1 cellular context compared by ENCODE assay signal in the genomic region with DNA sequence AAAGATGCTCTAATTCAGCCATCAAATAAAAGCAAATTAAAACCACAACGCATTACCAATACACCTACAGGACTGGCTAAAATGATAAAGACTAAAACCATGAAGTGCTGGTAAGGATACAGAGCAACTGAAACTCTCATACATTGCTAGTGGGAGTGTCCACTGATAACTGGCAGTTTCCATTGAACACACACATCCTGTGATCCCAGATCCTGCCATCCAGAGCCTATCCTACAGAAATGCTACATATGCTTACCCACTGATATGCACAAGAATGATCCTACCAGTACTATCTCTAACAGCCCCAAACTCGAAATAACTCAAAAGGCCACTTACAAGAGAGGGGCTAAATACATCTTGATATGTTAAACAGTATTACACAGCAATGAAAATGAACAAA.
TF ChIP-seq lines count a peak whose summit lies in the region.

No MANE protein-coding gene starts in this region.

TF ChIP-seq in K562, 482 proteins besides CTCF, POLR2A, EP300 and RAD21 (continued from another document):
- no peak for TF ChIP-seq ZC3H8 (IDR thresholded peaks at IDR 0.05)
- TF ChIP-seq ETV6 (IDR thresholded peaks at IDR 0.05; ENCODE audit: borderline replicate concordance in 1 of 2, low read depth in 2 of 2, low read length in 1 of 2), result no peak
- no peak for TF ChIP-seq ETV6 (CRISPR knock-in tag; IDR thresholded peaks at IDR 0.05; ENCODE audit: borderline replicate concordance)
- TF ChIP-seq, protein P1, sequence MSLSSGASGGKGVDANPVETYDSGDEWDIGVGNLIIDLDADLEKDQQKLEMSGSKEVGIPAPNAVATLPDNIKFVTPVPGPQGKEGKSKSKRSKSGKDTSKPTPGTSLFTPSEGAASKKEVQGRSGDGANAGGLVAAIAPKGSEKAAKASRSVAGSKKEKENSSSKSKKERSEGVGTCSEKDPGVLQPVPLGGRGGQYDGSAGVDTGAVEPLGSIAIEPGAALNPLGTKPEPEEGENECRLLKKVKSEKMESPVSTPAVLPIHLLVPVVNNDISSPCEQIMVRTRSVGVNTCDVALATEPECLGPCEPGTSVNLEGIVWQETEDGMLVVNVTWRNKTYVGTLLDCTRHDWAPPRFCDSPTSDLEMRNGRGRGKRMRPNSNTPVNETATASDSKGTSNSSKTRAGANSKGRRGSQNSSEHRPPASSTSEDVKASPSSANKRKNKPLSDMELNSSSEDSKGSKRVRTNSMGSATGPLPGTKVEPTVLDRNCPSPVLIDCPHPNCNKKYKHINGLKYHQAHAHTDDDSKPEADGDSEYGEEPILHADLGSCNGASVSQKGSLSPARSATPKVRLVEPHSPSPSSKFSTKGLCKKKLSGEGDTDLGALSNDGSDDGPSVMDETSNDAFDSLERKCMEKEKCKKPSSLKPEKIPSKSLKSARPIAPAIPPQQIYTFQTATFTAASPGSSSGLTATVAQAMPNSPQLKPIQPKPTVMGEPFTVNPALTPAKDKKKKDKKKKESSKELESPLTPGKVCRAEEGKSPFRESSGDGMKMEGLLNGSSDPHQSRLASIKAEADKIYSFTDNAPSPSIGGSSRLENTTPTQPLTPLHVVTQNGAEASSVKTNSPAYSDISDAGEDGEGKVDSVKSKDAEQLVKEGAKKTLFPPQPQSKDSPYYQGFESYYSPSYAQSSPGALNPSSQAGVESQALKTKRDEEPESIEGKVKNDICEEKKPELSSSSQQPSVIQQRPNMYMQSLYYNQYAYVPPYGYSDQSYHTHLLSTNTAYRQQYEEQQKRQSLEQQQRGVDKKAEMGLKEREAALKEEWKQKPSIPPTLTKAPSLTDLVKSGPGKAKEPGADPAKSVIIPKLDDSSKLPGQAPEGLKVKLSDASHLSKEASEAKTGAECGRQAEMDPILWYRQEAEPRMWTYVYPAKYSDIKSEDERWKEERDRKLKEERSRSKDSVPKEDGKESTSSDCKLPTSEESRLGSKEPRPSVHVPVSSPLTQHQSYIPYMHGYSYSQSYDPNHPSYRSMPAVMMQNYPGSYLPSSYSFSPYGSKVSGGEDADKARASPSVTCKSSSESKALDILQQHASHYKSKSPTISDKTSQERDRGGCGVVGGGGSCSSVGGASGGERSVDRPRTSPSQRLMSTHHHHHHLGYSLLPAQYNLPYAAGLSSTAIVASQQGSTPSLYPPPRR (CRISPR knock-in tag; IDR thresholded peaks at IDR 0.05; ENCODE audit: borderline replicate concordance), result no peak
- TF ChIP-seq TAL1 (IDR thresholded peaks at IDR 0.05), result peak; percentile 55
- TF ChIP-seq ZSCAN29 (IDR thresholded peaks at IDR 0.05), result no peak
- TF ChIP-seq, protein P2, sequence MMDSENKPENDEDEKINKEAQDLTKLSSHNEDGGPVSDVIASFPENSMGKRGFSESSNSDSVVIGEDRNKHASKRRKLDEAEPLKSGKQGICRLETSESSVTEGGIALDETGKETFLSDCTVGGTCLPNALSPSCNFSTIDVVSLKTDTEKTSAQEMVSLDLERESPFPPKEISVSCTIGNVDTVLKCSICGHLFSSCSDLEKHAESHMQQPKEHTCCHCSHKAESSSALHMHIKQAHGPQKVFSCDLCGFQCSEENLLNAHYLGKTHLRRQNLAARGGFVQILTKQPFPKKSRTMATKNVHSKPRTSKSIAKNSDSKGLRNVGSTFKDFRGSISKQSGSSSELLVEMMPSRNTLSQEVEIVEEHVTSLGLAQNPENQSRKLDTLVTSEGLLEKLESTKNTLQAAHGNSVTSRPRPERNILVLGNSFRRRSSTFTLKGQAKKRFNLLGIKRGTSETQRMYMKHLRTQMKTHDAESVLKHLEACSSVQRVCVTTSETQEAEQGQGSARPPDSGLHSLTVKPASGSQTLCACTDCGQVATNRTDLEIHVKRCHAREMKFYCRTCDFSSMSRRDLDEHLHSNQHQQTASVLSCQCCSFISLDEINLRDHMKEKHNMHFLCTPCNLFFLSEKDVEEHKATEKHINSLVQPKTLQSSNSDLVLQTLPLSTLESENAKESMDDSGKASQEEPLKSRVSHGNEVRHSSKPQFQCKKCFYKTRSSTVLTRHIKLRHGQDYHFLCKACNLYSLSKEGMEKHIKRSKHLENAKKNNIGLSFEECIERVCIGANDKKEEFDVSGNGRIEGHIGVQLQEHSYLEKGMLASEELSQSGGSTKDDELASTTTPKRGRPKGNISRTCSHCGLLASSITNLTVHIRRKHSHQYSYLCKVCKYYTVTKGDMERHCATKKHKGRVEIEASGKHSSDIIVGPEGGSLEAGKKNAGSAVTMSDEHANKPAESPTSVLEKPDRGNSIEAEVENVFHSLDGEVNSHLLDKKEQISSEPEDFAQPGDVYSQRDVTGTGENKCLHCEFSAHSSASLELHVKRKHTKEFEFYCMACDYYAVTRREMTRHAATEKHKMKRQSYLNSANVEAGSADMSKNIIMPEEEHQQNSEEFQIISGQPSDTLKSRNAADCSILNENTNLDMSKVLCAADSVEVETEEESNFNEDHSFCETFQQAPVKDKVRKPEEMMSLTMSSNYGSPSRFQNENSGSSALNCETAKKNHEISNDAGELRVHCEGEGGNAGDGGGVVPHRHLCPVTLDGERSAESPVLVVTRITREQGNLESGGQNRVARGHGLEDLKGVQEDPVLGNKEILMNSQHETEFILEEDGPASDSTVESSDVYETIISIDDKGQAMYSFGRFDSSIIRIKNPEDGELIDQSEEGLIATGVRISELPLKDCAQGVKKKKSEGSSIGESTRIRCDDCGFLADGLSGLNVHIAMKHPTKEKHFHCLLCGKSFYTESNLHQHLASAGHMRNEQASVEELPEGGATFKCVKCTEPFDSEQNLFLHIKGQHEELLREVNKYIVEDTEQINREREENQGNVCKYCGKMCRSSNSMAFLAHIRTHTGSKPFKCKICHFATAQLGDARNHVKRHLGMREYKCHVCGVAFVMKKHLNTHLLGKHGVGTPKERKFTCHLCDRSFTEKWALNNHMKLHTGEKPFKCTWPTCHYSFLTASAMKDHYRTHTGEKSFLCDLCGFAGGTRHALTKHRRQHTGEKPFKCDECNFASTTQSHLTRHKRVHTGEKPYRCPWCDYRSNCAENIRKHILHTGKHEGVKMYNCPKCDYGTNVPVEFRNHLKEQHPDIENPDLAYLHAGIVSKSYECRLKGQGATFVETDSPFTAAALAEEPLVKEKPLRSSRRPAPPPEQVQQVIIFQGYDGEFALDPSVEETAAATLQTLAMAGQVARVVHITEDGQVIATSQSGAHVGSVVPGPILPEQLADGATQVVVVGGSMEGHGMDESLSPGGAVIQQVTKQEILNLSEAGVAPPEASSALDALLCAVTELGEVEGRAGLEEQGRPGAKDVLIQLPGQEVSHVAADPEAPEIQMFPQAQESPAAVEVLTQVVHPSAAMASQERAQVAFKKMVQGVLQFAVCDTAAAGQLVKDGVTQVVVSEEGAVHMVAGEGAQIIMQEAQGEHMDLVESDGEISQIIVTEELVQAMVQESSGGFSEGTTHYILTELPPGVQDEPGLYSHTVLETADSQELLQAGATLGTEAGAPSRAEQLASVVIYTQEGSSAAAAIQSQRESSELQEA (IDR thresholded peaks at IDR 0.05; ENCODE audit: low read depth), result no peak
- no peak for TF ChIP-seq MYC (IDR thresholded peaks at IDR 0.05; ENCODE audit: low read depth, low read length)
- TF ChIP-seq MYC (CRISPR knock-in tag; IDR thresholded peaks at IDR 0.05; ENCODE audit: borderline replicate concordance, low read depth), result no peak
- TF ChIP-seq CHCHD3 (CRISPR knock-in tag; IDR thresholded peaks at IDR 0.05), result no peak
- TF ChIP-seq NCOR1 (IDR thresholded peaks at IDR 0.05), result peak; percentile 61
- peak; percentile 79 for TF ChIP-seq MIER1 (IDR thresholded peaks at IDR 0.05; ENCODE audit: low read depth)
- TF ChIP-seq, protein P3, sequence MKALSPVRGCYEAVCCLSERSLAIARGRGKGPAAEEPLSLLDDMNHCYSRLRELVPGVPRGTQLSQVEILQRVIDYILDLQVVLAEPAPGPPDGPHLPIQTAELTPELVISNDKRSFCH (CRISPR knock-in tag; IDR thresholded peaks at IDR 0.05), result no peak
- TF ChIP-seq, protein P3 (tag; IDR thresholded peaks at IDR 0.05), result 0 out of 2 replicates have a peak, but pooled peaks have one; percentile 62
- TF ChIP-seq ZNF140 (CRISPR knock-in tag; IDR thresholded peaks at IDR 0.05), result no peak
- no peak for TF ChIP-seq L3MBTL2 (IDR thresholded peaks at IDR 0.05)
- TF ChIP-seq PHB2 (IDR thresholded peaks at IDR 0.05; ENCODE audit: low read depth), result no peak
- no peak for TF ChIP-seq ZNF408 (CRISPR knock-in tag; IDR thresholded peaks at IDR 0.05; ENCODE audit: low read depth)
- TF ChIP-seq HEY1 (CRISPR knock-in tag; IDR thresholded peaks at IDR 0.05; ENCODE audit: borderline replicate concordance), result no peak
TF ChIP-seq in K562: peak in this region for 13.
